Comparison of ENCODE assay signal across 17 cellular contexts in genomic region chr3:171225698-171226097, GRCh38.
DNase-seq lines count a peak whose midpoint lies in the region; ATAC-seq, FAIRE-seq and TF ChIP-seq lines count a peak whose summit lies in the region.
"Had no signal": no experiment of that assay in that cellular context is flagged by ENCODE, and none has a peak within 500 bp of the region (broad histone marks: within the 10 kb centered on the region; RNA-seq: fewer than 3 reads in every experiment).

No MANE protein-coding gene starts in this region.

- peak overlapping the region; percentile 79 for H3K27ac Mint-ChIP-seq in CD8-positive, alpha-beta T cell
- H3K27ac Mint-ChIP-seq in astrocyte (ENCODE audit: unreplicated experiment), result no peak overlapping the region
- H3K27ac Mint-ChIP-seq: activated naive CD4-positive, alpha-beta T cell treated with anti-CD3 and anti-CD28 coated beads, Interleukin-2, amount 50 U/mL, for 72 hours; dendritic cell treated with granulocyte-macrophage colony-stimulating factor and Interleukin-4, amounts not matched to agents 40 ng/mL and 50 ng/mL, for 4 days had no signal

- H3K79me2 ChIP-seq in MM.1S (ENCODE audit: low read length) (no peaks in the 10 kb centered on the region), astrocyte (ENCODE audit: insufficient read depth, low read length) (no peaks in the 10 kb centered on the region)

- H3K4me2 ChIP-seq in MM.1S (ENCODE audit: low read depth, low read length) (peak overlapping the region; percentile 19; the same call in 1 of the 2 replicates), astrocyte (ENCODE audit: low read length) (no peak overlapping the region)

- no peak overlapping the region for H3K27ac ChIP-seq in CD8-positive, alpha-beta T cell (ENCODE audit: low read depth, low read length)
- H3K27ac ChIP-seq in MM.1S (ENCODE audit: low read length) (peak overlapping the region; percentile 17; the same call in 1 of the 2 replicates), astrocyte (ENCODE audit: low read depth, low read length) (peak overlapping the region; percentile 42)
- H3K27ac ChIP-seq: left lung, skin epidermis, thoracic aorta had no signal

- no peak overlapping the region for H3K4me3 Mint-ChIP-seq in CD8-positive, alpha-beta T cell
- H3K4me3 Mint-ChIP-seq in astrocyte (ENCODE audit: unreplicated experiment), result no peak overlapping the region
- H3K4me3 Mint-ChIP-seq: dendritic cell treated with granulocyte-macrophage colony-stimulating factor and Interleukin-4, amounts not matched to agents 40 ng/mL and 50 ng/mL, for 4 days had no signal

- peaks cover 14% of the 10 kb centered on the region for H3K4me1 ChIP-seq in CD8-positive, alpha-beta T cell (ENCODE audit: insufficient read depth, low read length)
- H3K4me1 ChIP-seq in MM.1S (ENCODE audit: low read length), result peaks cover 22% of the 10 kb centered on the region
- peaks cover 5% of the 10 kb centered on the region for H3K4me1 ChIP-seq in astrocyte (ENCODE audit: insufficient read depth, low read length)
- H3K4me1 ChIP-seq: left lung had no signal

- FAIRE-seq in astrocyte (lab: Jason Lieb, UNC), result peak; percentile 74
- FAIRE-seq: D721Med had no signal

- no peaks in the 10 kb centered on the region for H3K27me3 Mint-ChIP-seq in CD8-positive, alpha-beta T cell (ENCODE audit: low read depth)
- H3K27me3 Mint-ChIP-seq in astrocyte (ENCODE audit: low read depth, unreplicated experiment), result no peaks in the 10 kb centered on the region
- H3K27me3 Mint-ChIP-seq: dendritic cell treated with granulocyte-macrophage colony-stimulating factor and Interleukin-4, amounts not matched to agents 40 ng/mL and 50 ng/mL, for 4 days had no signal

- no peaks in the 10 kb centered on the region for H3K36me3 ChIP-seq in CD8-positive, alpha-beta T cell (ENCODE audit: insufficient read depth, low read length)
- H3K36me3 ChIP-seq in MM.1S (replicated peaks; ENCODE audit: insufficient read depth, low read length), result no peaks in the 10 kb centered on the region
- no peaks in the 10 kb centered on the region for H3K36me3 ChIP-seq in astrocyte (ENCODE audit: insufficient read depth, low read length)
- H3K36me3 ChIP-seq: left lung, MG63, thoracic aorta had no signal

- H3F3A ChIP-seq in MM.1S (ENCODE audit: insufficient read depth, low read length), result peaks cover 4% of the 10 kb centered on the region; the same call in 1 of the 2 replicates

- peaks cover 53% of the 10 kb centered on the region for H3K4me1 Mint-ChIP-seq in CD8-positive, alpha-beta T cell (ENCODE audit: low read depth)
- peaks cover 4% of the 10 kb centered on the region for H3K4me1 Mint-ChIP-seq in astrocyte (ENCODE audit: low read depth, unreplicated experiment)

- H2AFZ ChIP-seq in MM.1S (ENCODE audit: low read length) (peak overlapping the region; percentile 28), astrocyte (ENCODE audit: low read depth, low read length) (no peak overlapping the region)

- no peak overlapping the region for H3K9ac ChIP-seq in MM.1S (ENCODE audit: low read length)
- no peak overlapping the region for H3K9ac ChIP-seq in astrocyte (ENCODE audit: low read length)

- H4K20me1 ChIP-seq in MM.1S (ENCODE audit: insufficient read depth, low read length) (no peaks in the 10 kb centered on the region), astrocyte (ENCODE audit: insufficient read depth, low read length) (no peaks in the 10 kb centered on the region)

- CTCF ChIA-PET in CD8-positive, alpha-beta T cell (lab: Charles Lee), result interaction anchor here (0.8 to 2.0 kb wide), 3 partner anchors 37 to 56 kb away, joined by 3 to 8 read pairs (median 3); no protein-coding TSS in a partner anchor

- H3K36me3 Mint-ChIP-seq in CD8-positive, alpha-beta T cell, result peaks cover 42% of the 10 kb centered on the region
- H3K36me3 Mint-ChIP-seq in astrocyte (ENCODE audit: low read depth, unreplicated experiment), result peaks cover 15% of the 10 kb centered on the region

- no peaks in the 10 kb centered on the region for H3K9me3 ChIP-seq in CD8-positive, alpha-beta T cell (ENCODE audit: low read length)
- H3K9me3 ChIP-seq in MM.1S (replicated peaks; ENCODE audit: insufficient read depth, low read length), result no peaks in the 10 kb centered on the region
- peaks cover 4% of the 10 kb centered on the region for H3K9me3 ChIP-seq in astrocyte (ENCODE audit: insufficient read depth, low read depth, low read length)
- H3K9me3 ChIP-seq: MG63 had no signal

- no peak overlapping the region for H3K4me3 ChIP-seq in CD8-positive, alpha-beta T cell (ENCODE audit: low read depth, low read length)
- H3K4me3 ChIP-seq in MM.1S (ENCODE audit: low read length) (no peak overlapping the region), astrocyte (ENCODE audit: insufficient read depth, low read depth, low read length) (no peak overlapping the region)
- H3K4me3 ChIP-seq: left lung, MG63, skin epidermis, thoracic aorta had no signal

- POLR2A ChIA-PET in CD8-positive, alpha-beta T cell (lab: Charles Lee), result no interaction called here

- DNase-seq in CD8-positive, alpha-beta T cell, result no peak
- DNase-seq in MM.1S (peak; percentile 26), astrocyte (ENCODE audit: low read depth) (peak; percentile 97), kidney glomerular epithelial cell (lab: John Stamatoyannopoulos, UW) (peak; percentile 36), omental fat pad (ENCODE audit: low spot score) (no peak), left cardiac atrium (no peak)
- DNase-seq: glutamatergic neuron, left lung, MG63, NCI-H226, OCI-M1 had no signal

- H3K9me2 ChIP-seq in MM.1S (replicated peaks; ENCODE audit: insufficient read depth, low read length), result no peaks in the 10 kb centered on the region

- no peak for ATAC-seq in CD8-positive, alpha-beta T cell
- ATAC-seq in SK-N-SH treated with all-trans-retinoic acid at 6 μM for 48 hours (no peak), omental fat pad (ENCODE audit: low FRiP score) (no peak), left cardiac atrium (no peak)
- ATAC-seq: left lung had no signal

- H3K27me3 ChIP-seq in CD8-positive, alpha-beta T cell (ENCODE audit: insufficient read depth, low read length), result no peaks in the 10 kb centered on the region
- H3K27me3 ChIP-seq in MM.1S (replicated peaks; ENCODE audit: insufficient read depth, low read length) (no peaks in the 10 kb centered on the region), astrocyte (ENCODE audit: insufficient read depth, low read length) (no peaks in the 10 kb centered on the region)
- H3K27me3 ChIP-seq: left lung, MG63 had no signal

- peaks cover 13% of the 10 kb centered on the region for H3K9me3 Mint-ChIP-seq in CD8-positive, alpha-beta T cell
- H3K9me3 Mint-ChIP-seq in astrocyte (ENCODE audit: unreplicated experiment), result peaks cover 2% of the 10 kb centered on the region

- intact Hi-C loops in CD8-positive, alpha-beta T cell (cut with DNase I, micrococcal nuclease), result loop anchor here in 1 of 2 experiments (10.0 kb wide), 1 partner anchor 49 kb away; no protein-coding TSS in a partner anchor
- intact Hi-C loops in left cardiac atrium (cut with DNase I), result no loop called here

- no peak for TF ChIP-seq CTCF in CD8-positive, alpha-beta T cell (IDR thresholded peaks at IDR 0.05)
- no peak for TF ChIP-seq CTCF in MM.1S (IDR thresholded peaks at IDR 0.05; ENCODE audit: low read length)
- no peak for TF ChIP-seq CTCF in astrocyte (IDR thresholded peaks at IDR 0.05; ENCODE audit: insufficient read depth, low read depth, low read length)
- TF ChIP-seq CTCF in omental fat pad (IDR thresholded peaks at IDR 0.05), result no peak

TF ChIP-seq in SK-N-SH treated with all-trans-retinoic acid at 6 μM for 48 hours, 23 proteins besides CTCF, POLR2A, EP300 and RAD21:
- TF ChIP-seq CREB5 (CRISPR knock-in tag; IDR thresholded peaks at IDR 0.05; ENCODE audit: low read depth), result no peak
- TF ChIP-seq ESRRG (CRISPR knock-in tag; IDR thresholded peaks at IDR 0.05), result no peak
- TF ChIP-seq RARB (CRISPR knock-in tag; IDR thresholded peaks at IDR 0.05), result no peak

Comparison
In these comparisons a context has a peak if more than half of its experiments do, and no peak if none do; other contexts are left out.
1. DNase-seq: peak in MM.1S (single experiment), astrocyte (single experiment) and kidney glomerular epithelial cell (single experiment); none in CD8-positive, alpha-beta T cell (0 of 7), omental fat pad (single experiment) and left cardiac atrium (single experiment).